ENCODE assay signal across 16 cellular contexts in genomic region chr13:109602356-109602755, GRCh38.
A peak's percentile ranks its signal among the peaks of the same experiment; 100 is the strongest.
DNase-seq lines count a peak whose midpoint lies in the region; ATAC-seq and TF ChIP-seq lines count a peak whose summit lies in the region.
"Had no signal": no experiment of that assay in that cellular context is flagged by ENCODE, and none has a peak within 500 bp of the region (broad histone marks: within the 10 kb centered on the region; RNA-seq: fewer than 3 reads in every experiment).

No MANE protein-coding gene starts in this region.

- intact Hi-C loops in sciatic nerve (cut with DNase I), result no loop called here

- DNase-seq in ELR (ENCODE audit: low read depth) (peak; percentile 17), RWPE2 (ENCODE audit: low spot score) (no peak), choroid plexus epithelial cell (ENCODE audit: low read depth) (peak; percentile 43), iris pigment epithelial cell (ENCODE audit: low read depth) (peak; percentile 70), sciatic nerve (ENCODE audit: low spot score) (no peak), NCI-H146 (lab: John Stamatoyannopoulos, UW) (no peak), GM19240 (ENCODE audit: insufficient read length, low spot score) (no peak)
- no peak for DNase-seq in activated naive CD4-positive, alpha-beta T cell treated with anti-CD3 and anti-CD28 coated beads, Interleukin-2, amount 50 U/mL, for 16 hours
- DNase-seq: AML-193; Caco-2; CD4-positive, alpha-beta T cell had no signal

- ATAC-seq in RWPE2 (ENCODE audit: low read depth) (0 out of 3 replicates have a peak, but pooled peaks have one; percentile 33), sciatic nerve (no peak)
- ATAC-seq: A549, GM12878, HepG2 had no signal

- H3K27me3 ChIP-seq in RWPE2 (ENCODE audit: insufficient read depth, poor library complexity, severe bottlenecking), result no peaks in the 10 kb centered on the region

- H3K4me1 ChIP-seq in RWPE2 (ENCODE audit: insufficient read depth, poor library complexity, severe bottlenecking), result no peaks in the 10 kb centered on the region
- H3K4me1 ChIP-seq: A549, Caco-2, HAP-1 had no signal

- H3K4me3 ChIP-seq in RWPE2 (ENCODE audit: severe bottlenecking), result no peak overlapping the region
- no peak overlapping the region for H3K4me3 ChIP-seq in choroid plexus epithelial cell (ENCODE audit: low read depth, low read length)
- H3K4me3 ChIP-seq: A549, GM12878, HAP-1 had no signal

- no peak overlapping the region for H3K27ac ChIP-seq in RWPE2 (ENCODE audit: poor library complexity, severe bottlenecking)
- H3K27ac ChIP-seq: A549, C4-2B had no signal

- no peaks in the 10 kb centered on the region for H3K9me3 ChIP-seq in RWPE2 (ENCODE audit: severe bottlenecking)
- H3K9me3 ChIP-seq: A549, HAP-1 had no signal

- TF ChIP-seq CTCF in RWPE2 (IDR thresholded peaks at IDR 0.05; ENCODE audit: poor library complexity, severe bottlenecking), result no peak
- no peak for TF ChIP-seq CTCF in choroid plexus epithelial cell (conservative IDR thresholded peaks at IDR 0.05; ENCODE audit: low read depth, low read length)

- H3K36me3 ChIP-seq in RWPE2 (ENCODE audit: low read depth), result no peaks in the 10 kb centered on the region
- H3K36me3 ChIP-seq: HAP-1 had no signal

Comparison
In these comparisons a context has a peak if more than half of its experiments do, and no peak if none do; other contexts are left out.
1. DNase-seq: peak in ELR (single experiment), choroid plexus epithelial cell (single experiment) and iris pigment epithelial cell (single experiment); none in RWPE2 (single experiment), activated naive CD4-positive, alpha-beta T cell treated with anti-CD3 and anti-CD28 coated beads, Interleukin-2, amount 50 U/mL, for 16 hours (single experiment), sciatic nerve (single experiment), NCI-H146 (single experiment) and GM19240 (single experiment).